9 cellular contexts compared by ENCODE assay signal in genomic region chr19:35055715-35056179, GRCh38. TPM values are rescaled to one million over a fixed set of nuclear protein-coding genes. Genes with fewer than 3 reads are reported as not detected.
DNase-seq lines count a peak whose midpoint lies in the region; ATAC-seq and TF ChIP-seq lines count a peak whose summit lies in the region.
"Had no signal": no experiment of that assay in that cellular context is flagged by ENCODE, and none has a peak within 500 bp of the region (broad histone marks: within the 10 kb centered on the region; RNA-seq: fewer than 3 reads in every experiment).

No MANE protein-coding gene starts in this region.

- peaks cover 19% of the 10 kb centered on the region for H3K4me1 Mint-ChIP-seq in nephron progenitor cell
- no peaks in the 10 kb centered on the region for H3K4me1 Mint-ChIP-seq in CD4-positive, alpha-beta memory T cell

- DNase-seq in GM10266 (ENCODE audit: extremely low spot score) (no peak), NCI-H146 (lab: John Stamatoyannopoulos, UW) (peak; percentile 73), body of pancreas (peak in 1 of 4 donors; percentile 37), nephron progenitor cell (no peak), NCI-H2029 treated with DMSO at 0.1 percent for 48 hours (lab: John Stamatoyannopoulos, UW) (no peak), NCI-H774 (lab: John Stamatoyannopoulos, UW) (no peak), GM03348 (ENCODE audit: low spot score) (no peak)
- no peak for DNase-seq in CD4-positive, alpha-beta memory T cell
- DNase-seq: NCI-H2029 had no signal

- no peak overlapping the region for H3K27ac ChIP-seq in body of pancreas
- no peak overlapping the region for H3K27ac ChIP-seq in CD4-positive, alpha-beta memory T cell (ENCODE audit: low read depth, low read length)

- H3K27ac Mint-ChIP-seq in nephron progenitor cell: no peak overlapping the region
- no peak overlapping the region for H3K27ac Mint-ChIP-seq in CD4-positive, alpha-beta memory T cell

- H3K9me3 ChIP-seq in body of pancreas: no peaks in the 10 kb centered on the region
- H3K9me3 ChIP-seq in CD4-positive, alpha-beta memory T cell (ENCODE audit: control insufficient read depth in 1 of 2, low read length in 2 of 2): no peaks in the 10 kb centered on the region

- peaks cover 7% of the 10 kb centered on the region for H3K27me3 Mint-ChIP-seq in nephron progenitor cell (ENCODE audit: low read depth, poor library complexity)
- H3K27me3 Mint-ChIP-seq in CD4-positive, alpha-beta memory T cell: peaks cover 2 to 3% of the 10 kb centered on the region in 2 donors

- H3K27me3 ChIP-seq in body of pancreas: no peaks in the 10 kb centered on the region
- H3K27me3 ChIP-seq in CD4-positive, alpha-beta memory T cell (ENCODE audit: insufficient read depth, low read length): no peaks in the 10 kb centered on the region

- no peak overlapping the region for H3K4me3 Mint-ChIP-seq in nephron progenitor cell
- H3K4me3 Mint-ChIP-seq in CD4-positive, alpha-beta memory T cell: no peak overlapping the region

- 47 to 71% methylated on average over 3 of the region's 3 CpGs for WGBS in body of pancreas, 2 donors

- H3K4me3 ChIP-seq in body of pancreas: no peak overlapping the region
- H3K4me3 ChIP-seq in CD4-positive, alpha-beta memory T cell (ENCODE audit: low read length in 2 of 2): no peak overlapping the region

- H3K4me1 ChIP-seq in body of pancreas: no peaks in the 10 kb centered on the region
- H3K4me1 ChIP-seq in CD4-positive, alpha-beta memory T cell (ENCODE audit: insufficient read depth, low read length): no peaks in the 10 kb centered on the region

- CTCF ChIA-PET in CD4-positive, alpha-beta memory T cell (lab: Charles Lee; ENCODE audit: partially characterized antibody): interaction anchor here (1.8 to 5.6 kb wide), 2 partner anchors 11 to 12 kb away, joined by 8 to 32 read pairs; no protein-coding TSS in a partner anchor

- ATAC-seq in body of pancreas: peak; percentile 28

- no peaks in the 10 kb centered on the region for H3K36me3 Mint-ChIP-seq in nephron progenitor cell (ENCODE audit: low read depth)
- H3K36me3 Mint-ChIP-seq in CD4-positive, alpha-beta memory T cell: no peaks in the 10 kb centered on the region

- no peak for TF ChIP-seq POLR2A in body of pancreas (IDR thresholded peaks at IDR 0.05)

- peak; percentile 49 for TF ChIP-seq CTCF in GM10266 (IDR thresholded peaks at IDR 0.05; ENCODE audit: control insufficient read depth, insufficient read depth, low read depth, missing control alignments)
- peak in 3 of 7 experiments; percentile 27 to 39 (median 34) for TF ChIP-seq CTCF in body of pancreas (IDR thresholded peaks at IDR 0.05)
- TF ChIP-seq CTCF in nephron progenitor cell (IDR thresholded peaks at IDR 0.05): peak; percentile 34

- intact Hi-C loops in body of pancreas (cut with DNase I): no loop called here
- intact Hi-C loops in CD4-positive, alpha-beta memory T cell (cut with micrococcal nuclease): no loop called here

- POLR2A ChIA-PET in CD4-positive, alpha-beta memory T cell (lab: Charles Lee; ENCODE audit: partially characterized antibody): no interaction called here

- no peaks in the 10 kb centered on the region for H3K9me3 Mint-ChIP-seq in nephron progenitor cell
- H3K9me3 Mint-ChIP-seq in CD4-positive, alpha-beta memory T cell: no peaks in the 10 kb centered on the region

- no peaks in the 10 kb centered on the region for H3K36me3 ChIP-seq in body of pancreas (replicated peaks in 1 of 2; ENCODE audit: insufficient read depth in 1 of 2, low read depth in 2 of 2)
- H3K36me3 ChIP-seq in CD4-positive, alpha-beta memory T cell (ENCODE audit: insufficient read depth, low read length): no peaks in the 10 kb centered on the region

RNA-seq across cellular contexts. Expression of gene HPN, which starts 14.2 kb away (rescaled TPM):
- 100 to 1,000 TPM; 135 to 289 TPM for total RNA-seq in body of pancreas
- under 1 TPM in 1 of 2 experiments, not detected in 1; 0.15 TPM for total RNA-seq in CD4-positive, alpha-beta memory T cell
- under 1 TPM in 1 of 2 donors, not detected in 1; 0.57 TPM for polyA plus RNA-seq in CD4-positive, alpha-beta memory T cell

RNA-seq across cellular contexts. Expression of gene SCN1B, which starts 25.5 kb away (rescaled TPM):
- total RNA-seq in body of pancreas: 10 to 100 TPM in 1 of 2 donors, 1 to 10 TPM in 1; 2.3 to 23.6 TPM
- total RNA-seq in CD4-positive, alpha-beta memory T cell: 1 to 10 TPM; 1.4 to 1.5 TPM
- under 1 TPM in 1 of 2 donors, not detected in 1; 0.64 TPM for polyA plus RNA-seq in CD4-positive, alpha-beta memory T cell

RNA-seq across cellular contexts. Expression of gene GRAMD1A, which starts 55.6 kb away (rescaled TPM):
- total RNA-seq in body of pancreas: 10 to 100 TPM; 90.8 to 94.9 TPM
- total RNA-seq in CD4-positive, alpha-beta memory T cell: 100 to 1,000 TPM; 205 to 221 TPM
- polyA plus RNA-seq in CD4-positive, alpha-beta memory T cell: 10 to 100 TPM; 16.3 to 55.4 TPM

RNA-seq across cellular contexts. Expression of gene FXYD3, which starts 59.9 kb away (rescaled TPM):
- total RNA-seq in body of pancreas: 10 to 100 TPM; 13.5 to 51.6 TPM
- not detected for total RNA-seq in CD4-positive, alpha-beta memory T cell
- not detected for polyA plus RNA-seq in CD4-positive, alpha-beta memory T cell

Comparison
In these comparisons a context has a peak if more than half of its experiments do, and no peak if none do; other contexts are left out.
1. RNA of gene HPN, which starts 14.2 kb away (total RNA-seq): 135 to 289 TPM in body of pancreas; 0.15 TPM in CD4-positive, alpha-beta memory T cell; every median in the first group is over 100 times any median in the second.